Comparison of ENCODE assay signal across 7 cellular contexts in genomic region chr4:184972996-184973395, GRCh38. TPM values are rescaled to one million over a fixed set of nuclear protein-coding genes. Genes with fewer than 3 reads are reported as not detected.
"Had no signal": no experiment of that assay in that cellular context is flagged by ENCODE, and none has a peak within 500 bp of the region (broad histone marks: within the 10 kb centered on the region; RNA-seq: fewer than 3 reads in every experiment).

No MANE protein-coding gene starts in this region.

- H3K4me3 ChIP-seq: GM23338 had no signal

- H3K27ac ChIP-seq: HL-60 had no signal

- ATAC-seq: GM23338, HepG2 had no signal

- DNase-seq: H9, HCEC 1CT had no signal

RNA-seq across cellular contexts. Expression of gene HELT, which starts 45.3 kb away (rescaled TPM):
- total RNA-seq: GM23338, H9, HepG2, HT1080 had no signal
- polyA plus RNA-seq: GM23338, HepG2, IgD-negative memory B cell had no signal
